In the genomic region with DNA sequence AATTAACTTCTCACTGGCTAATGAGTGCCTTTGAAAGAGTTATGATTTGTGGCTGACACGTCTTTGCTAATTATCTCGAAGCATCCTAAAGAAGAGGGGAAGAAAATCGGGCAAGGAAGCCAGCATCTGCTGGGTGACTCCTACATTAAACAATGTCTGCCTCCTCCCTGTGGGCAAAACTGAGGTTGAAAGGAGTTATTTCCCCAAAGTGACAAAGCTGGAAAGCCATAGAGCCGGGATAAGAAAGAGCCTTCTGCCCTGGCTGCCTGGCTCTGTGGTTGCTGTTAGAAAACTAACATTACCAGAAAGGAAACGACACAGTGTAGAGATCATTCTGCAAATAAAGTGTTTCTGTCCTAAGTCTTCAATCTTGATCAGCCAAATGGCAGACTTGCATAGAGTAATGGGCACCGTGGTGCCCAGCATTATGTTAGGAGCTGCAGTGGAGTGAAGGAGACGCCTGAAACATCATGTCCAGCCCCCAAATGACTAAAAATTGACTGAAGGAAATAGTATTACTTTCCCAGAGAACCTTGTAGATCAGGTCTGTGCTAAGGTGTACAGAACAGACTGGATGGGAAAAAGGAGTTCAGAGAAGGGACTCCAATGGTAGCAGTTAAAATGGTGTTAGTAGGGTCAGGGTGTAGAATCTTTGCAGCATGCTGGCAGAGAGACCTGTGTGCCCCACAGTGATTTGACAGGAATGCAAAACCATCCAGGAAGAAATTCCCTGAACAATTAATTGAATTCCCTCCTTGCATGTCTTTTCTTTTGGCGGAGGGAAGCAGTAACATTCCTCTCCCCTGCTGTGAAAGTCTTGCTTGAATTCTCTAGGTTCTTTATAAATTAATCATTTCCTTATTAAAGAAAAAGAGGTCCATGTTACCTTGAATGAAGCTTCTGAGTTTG, we compare ENCODE assay signal across 12 cellular contexts. TPM values are rescaled to one million over a fixed set of nuclear protein-coding genes. Genes with fewer than 3 reads are reported as not detected.
DNase-seq lines count a peak whose midpoint lies in the region; ATAC-seq and FAIRE-seq lines count a peak whose summit lies in the region.
"Had no signal": no experiment of that assay in that cellular context is flagged by ENCODE, and none has a peak within 500 bp of the region (broad histone marks: within the 10 kb centered on the region; RNA-seq: fewer than 3 reads in every experiment).

No MANE protein-coding gene starts in this region.

- H3K4me1 ChIP-seq in HUES64 (ENCODE audit: insufficient read depth, low read length) (peaks cover 44% of the 10 kb centered on the region), small intestine (ENCODE audit: control insufficient read depth in 2 of 2, insufficient read depth in 1 of 2, low read depth in 1 of 2, low read length in 1 of 2) (no peaks in the 10 kb centered on the region)
- H3K4me1 ChIP-seq: upper lobe of left lung had no signal

- peak overlapping the region; percentile 47; the same call in 1 of the 2 replicates for H3K9ac ChIP-seq in HUES64 (ENCODE audit: low read depth, low read length)

- WGBS in HUES64, result 57% methylated on average over 8 of the region's 8 CpGs
- 59 to 62% (median 61%) methylated on average over 8 of the region's 8 CpGs for WGBS in small intestine, 3 donors

- peaks cover 23% of the 10 kb centered on the region for H3K9me3 ChIP-seq in HUES64 (ENCODE audit: insufficient read depth, low read depth, low read length)
- H3K9me3 ChIP-seq in small intestine (ENCODE audit: control insufficient read depth, low read depth), result no peaks in the 10 kb centered on the region
- H3K9me3 ChIP-seq: ovary, upper lobe of left lung had no signal

- ATAC-seq in HG03565 (IDR thresholded peaks at IDR 0.05; ENCODE audit: unreplicated experiment), result no peak
- ATAC-seq: K562 had no signal

- H3K4me3 ChIP-seq in HUES64 (ENCODE audit: low read length), result no peak overlapping the region
- no peak overlapping the region for H3K4me3 ChIP-seq in small intestine (ENCODE audit: low read depth in 1 of 2, low read length in 2 of 2)
- H3K4me3 ChIP-seq: K562, ovary, upper lobe of left lung had no signal

- H3K27ac ChIP-seq in HUES64 (ENCODE audit: low read depth, low read length), result peak overlapping the region; percentile 81
- no peak overlapping the region for H3K27ac ChIP-seq in small intestine (ENCODE audit: low read depth in 1 of 2, low read length in 1 of 2)
- H3K27ac ChIP-seq: ovary, upper lobe of left lung had no signal

- H3K36me3 ChIP-seq in HUES64 (ENCODE audit: insufficient read depth, low read length), result no peaks in the 10 kb centered on the region
- no peaks in the 10 kb centered on the region for H3K36me3 ChIP-seq in small intestine (ENCODE audit: control insufficient read depth in 2 of 2, insufficient read depth in 2 of 2, low read length in 2 of 2)
- H3K36me3 ChIP-seq: ovary, upper lobe of left lung had no signal

- FAIRE-seq in small intestine (lab: Jason Lieb, UNC), result no peak
- FAIRE-seq: K562 had no signal

- H3K27me3 ChIP-seq in HUES64 (ENCODE audit: insufficient read depth, low read length), result no peaks in the 10 kb centered on the region
- H3K27me3 ChIP-seq in small intestine (ENCODE audit: control insufficient read depth in 2 of 2, insufficient read depth in 2 of 2, low read length in 2 of 2), result peaks cover 0 to 2% of the 10 kb centered on the region in 2 donors
- H3K27me3 ChIP-seq: ovary, upper lobe of left lung had no signal

- peak; percentile 67 for DNase-seq in AG20443 (ENCODE audit: low spot score)
- DNase-seq in amniotic stem cell (lab: John Stamatoyannopoulos, UW), result peak; percentile 47
- DNase-seq in iPS-NIHi7 (ENCODE audit: extremely low spot score), result peak; percentile 45
- no peak for DNase-seq in DMS153 (lab: John Stamatoyannopoulos, UW)
- DNase-seq in small intestine, result no peak
- no peak for DNase-seq in SKM-1 (lab: John Stamatoyannopoulos, UW; ENCODE audit: unreplicated experiment)
- DNase-seq: activated CD4-positive, CD25-positive, alpha-beta regulatory T cell treated with anti-CD3 and anti-CD28 coated beads, Interleukin-2, amount 50 U/mL, for 72 hours; ovary; upper lobe of left lung had no signal

RNA-seq across cellular contexts. Expression of a gene that starts 44.4 kb away (rescaled TPM):
- polyA plus RNA-seq in HUES64 (2013, experiment 1 of 2), result 1.7 TPM
- polyA plus RNA-seq in HUES64 (2013, experiment 2 of 2), result 1.3 TPM
- polyA plus RNA-seq in small intestine, result under 1 TPM in 2 of 3 donors, not detected in 1; 0.07 to 0.27 TPM
- polyA plus RNA-seq: K562 had no signal

Comparison
In these comparisons a context has a peak if more than half of its experiments do, and no peak if none do; other contexts are left out.
1. DNase-seq: peak in AG20443 (single experiment), amniotic stem cell (single experiment) and iPS-NIHi7 (single experiment); none in DMS153 (single experiment), small intestine (single experiment) and SKM-1 (single experiment).